Comparison of ENCODE assay signal across 14 cellular contexts in genomic region chr15:100060276-100060926, GRCh38.
DNase-seq lines count a peak whose midpoint lies in the region; ATAC-seq and TF ChIP-seq lines count a peak whose summit lies in the region.
"Had no signal": no experiment of that assay in that cellular context is flagged by ENCODE, and none has a peak within 500 bp of the region (broad histone marks: within the 10 kb centered on the region; RNA-seq: fewer than 3 reads in every experiment).

No MANE protein-coding gene starts in this region.

- H3K4me1 ChIP-seq in body of pancreas (peaks cover 11% of the 10 kb centered on the region), tibial artery (peaks cover 0 to 17% (median 11%) of the 10 kb centered on the region in 4 donors), BE2C (0 out of 2 replicates have a peak, but pooled peaks cover 2% of the 10 kb centered on the region)
- H3K4me1 ChIP-seq: HAP-1, right lobe of liver had no signal

- TF ChIP-seq CTCF in body of pancreas (IDR thresholded peaks at IDR 0.05) (no peak), retinal pigment epithelial cell (conservative IDR thresholded peaks at IDR 0.05; ENCODE audit: low read depth, low read length) (no peak), tibial artery (IDR thresholded peaks at IDR 0.05) (no peak), BE2C (IDR thresholded peaks at IDR 0.05; ENCODE audit: low read depth, low read length) (no peak)

- intact Hi-C loops in body of pancreas (cut with DNase I) (no loop called here), tibial artery (cut with DNase I; ENCODE audit: low total_unique reads) (no loop called here)

- H3K36me3 ChIP-seq in body of pancreas (replicated peaks in 1 of 2; ENCODE audit: insufficient read depth in 1 of 2, low read depth in 2 of 2) (no peaks in the 10 kb centered on the region), tibial artery (no peaks in the 10 kb centered on the region), BE2C (no peaks in the 10 kb centered on the region)
- H3K36me3 ChIP-seq: HAP-1, right lobe of liver, upper lobe of left lung had no signal

- ATAC-seq in body of pancreas = peak; percentile 85
- no peak for ATAC-seq in GM18868 (IDR thresholded peaks at IDR 0.05; ENCODE audit: unreplicated experiment)
- no peak for ATAC-seq in HG02623 (IDR thresholded peaks at IDR 0.05; ENCODE audit: unreplicated experiment)
- ATAC-seq: right lobe of liver had no signal

- H3K4me3 ChIP-seq in body of pancreas (no peak overlapping the region), retinal pigment epithelial cell (ENCODE audit: low read length) (no peak overlapping the region), tibial artery (no peak overlapping the region), BE2C (ENCODE audit: low read depth, low read length) (no peak overlapping the region)
- H3K4me3 ChIP-seq: HAP-1, right lobe of liver, upper lobe of left lung had no signal

- H3K27me3 ChIP-seq in body of pancreas (no peaks in the 10 kb centered on the region), tibial artery (no peaks in the 10 kb centered on the region), BE2C (no peaks in the 10 kb centered on the region)
- H3K27me3 ChIP-seq: right lobe of liver, upper lobe of left lung had no signal

- no peak for TF ChIP-seq POLR2A in body of pancreas (IDR thresholded peaks at IDR 0.05)

- peak overlapping the region in 3 of 4 donors; percentile 31 to 59 (median 44) for H3K27ac ChIP-seq in body of pancreas
- peak overlapping the region in 1 of 2 donors; percentile 32 for H3K27ac ChIP-seq in tibial artery
- H3K27ac ChIP-seq: right lobe of liver, upper lobe of left lung had no signal

- DNase-seq in HPDE6-E6E7 (ENCODE audit: extremely low spot score) = peak; percentile 49
- peak; percentile 58 to 82 (median 76) for DNase-seq in body of pancreas
- DNase-seq in hepatic stellate cell (ENCODE audit: low spot score) = peak; percentile 22
- peak; percentile 22 for DNase-seq in retinal pigment epithelial cell (ENCODE audit: low read depth)
- no peak for DNase-seq in tibial artery
- no peak for DNase-seq in BE2C
- DNase-seq: mesendoderm, NCI-H446, right lobe of liver, SIG-M5, upper lobe of left lung had no signal

- WGBS in body of pancreas, 2 donors = 43 to 48% methylated on average over 8 to 10 of the region's 10 CpGs

- no peaks in the 10 kb centered on the region for H3K9me3 ChIP-seq in body of pancreas
- no peaks in the 10 kb centered on the region for H3K9me3 ChIP-seq in tibial artery
- no peaks in the 10 kb centered on the region for H3K9me3 ChIP-seq in BE2C
- H3K9me3 ChIP-seq: HAP-1, right lobe of liver, upper lobe of left lung had no signal

Comparison
In these comparisons a context has a peak if more than half of its experiments do, and no peak if none do; other contexts are left out.
1. DNase-seq: peak in HPDE6-E6E7 (single experiment), body of pancreas (4 of 4), hepatic stellate cell (single experiment) and retinal pigment epithelial cell (single experiment); none in tibial artery (0 of 2) and BE2C (single experiment).